In genomic region chr2:196066794-196067382, GRCh38 we compare ENCODE assay signal across 1 cellular context.
TF ChIP-seq lines count a peak whose summit lies in the region.

No MANE protein-coding gene starts in this region.

TF ChIP-seq in HepG2, 621 proteins besides CTCF, POLR2A, EP300 and RAD21 (continued from another document):
- TF ChIP-seq NFIB (CRISPR knock-in tag; IDR thresholded peaks at IDR 0.05; ENCODE audit: borderline replicate concordance) (no peak), CEBPB (IDR thresholded peaks at IDR 0.05; ENCODE audit: borderline replicate concordance, low read depth, low read length) (0 out of 2 replicates have a peak, but pooled peaks have one; percentile 12), NFKBIZ (CRISPR knock-in tag; IDR thresholded peaks at IDR 0.05) (no peak), MLXIP (CRISPR knock-in tag; IDR thresholded peaks at IDR 0.05; ENCODE audit: borderline replicate concordance) (no peak), ZNF749 (CRISPR knock-in tag; IDR thresholded peaks at IDR 0.05; ENCODE audit: borderline replicate concordance) (no peak), PRDM15 (CRISPR knock-in tag; IDR thresholded peaks at IDR 0.05) (no peak), RBM39 (IDR thresholded peaks at IDR 0.05; ENCODE audit: low read depth, low read length, poor library complexity, severe bottlenecking) (no peak), MTF2 (CRISPR knock-in tag; IDR thresholded peaks at IDR 0.05; ENCODE audit: borderline replicate concordance) (no peak), HIVEP1 (CRISPR knock-in tag; IDR thresholded peaks at IDR 0.05) (no peak), ZNF772 (CRISPR knock-in tag; IDR thresholded peaks at IDR 0.05) (no peak), NFKB2 (CRISPR knock-in tag; IDR thresholded peaks at IDR 0.05; ENCODE audit: borderline replicate concordance) (no peak), ZNF816 (CRISPR knock-in tag; IDR thresholded peaks at IDR 0.05; ENCODE audit: borderline replicate concordance) (no peak)
